In the genomic region with DNA sequence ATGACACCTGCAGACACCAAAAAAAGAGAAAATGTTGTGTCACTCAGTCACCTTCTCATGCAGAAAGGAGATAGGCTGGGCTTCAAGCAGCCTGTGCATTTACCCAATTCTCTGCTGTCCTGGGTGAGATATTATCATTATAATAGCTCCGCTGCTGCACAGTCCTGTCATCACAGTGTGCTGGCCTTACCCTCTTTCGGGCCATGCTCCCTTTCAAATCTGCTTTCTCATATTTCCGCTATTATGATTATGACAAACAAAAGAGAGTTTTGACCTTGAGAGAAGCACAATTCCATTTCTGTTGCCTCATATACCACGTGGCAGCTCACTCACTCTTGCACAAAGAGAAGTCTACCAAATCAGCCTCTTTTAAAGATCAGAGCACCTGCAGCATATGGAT, we compare ENCODE assay signal across 1 cellular context.
TF ChIP-seq lines count a peak whose summit lies in the region.

No MANE protein-coding gene starts in this region.

TF ChIP-seq in GM23338, 12 proteins besides CTCF, POLR2A, EP300 and RAD21 (continued from another document):
- TF ChIP-seq, protein P1, sequence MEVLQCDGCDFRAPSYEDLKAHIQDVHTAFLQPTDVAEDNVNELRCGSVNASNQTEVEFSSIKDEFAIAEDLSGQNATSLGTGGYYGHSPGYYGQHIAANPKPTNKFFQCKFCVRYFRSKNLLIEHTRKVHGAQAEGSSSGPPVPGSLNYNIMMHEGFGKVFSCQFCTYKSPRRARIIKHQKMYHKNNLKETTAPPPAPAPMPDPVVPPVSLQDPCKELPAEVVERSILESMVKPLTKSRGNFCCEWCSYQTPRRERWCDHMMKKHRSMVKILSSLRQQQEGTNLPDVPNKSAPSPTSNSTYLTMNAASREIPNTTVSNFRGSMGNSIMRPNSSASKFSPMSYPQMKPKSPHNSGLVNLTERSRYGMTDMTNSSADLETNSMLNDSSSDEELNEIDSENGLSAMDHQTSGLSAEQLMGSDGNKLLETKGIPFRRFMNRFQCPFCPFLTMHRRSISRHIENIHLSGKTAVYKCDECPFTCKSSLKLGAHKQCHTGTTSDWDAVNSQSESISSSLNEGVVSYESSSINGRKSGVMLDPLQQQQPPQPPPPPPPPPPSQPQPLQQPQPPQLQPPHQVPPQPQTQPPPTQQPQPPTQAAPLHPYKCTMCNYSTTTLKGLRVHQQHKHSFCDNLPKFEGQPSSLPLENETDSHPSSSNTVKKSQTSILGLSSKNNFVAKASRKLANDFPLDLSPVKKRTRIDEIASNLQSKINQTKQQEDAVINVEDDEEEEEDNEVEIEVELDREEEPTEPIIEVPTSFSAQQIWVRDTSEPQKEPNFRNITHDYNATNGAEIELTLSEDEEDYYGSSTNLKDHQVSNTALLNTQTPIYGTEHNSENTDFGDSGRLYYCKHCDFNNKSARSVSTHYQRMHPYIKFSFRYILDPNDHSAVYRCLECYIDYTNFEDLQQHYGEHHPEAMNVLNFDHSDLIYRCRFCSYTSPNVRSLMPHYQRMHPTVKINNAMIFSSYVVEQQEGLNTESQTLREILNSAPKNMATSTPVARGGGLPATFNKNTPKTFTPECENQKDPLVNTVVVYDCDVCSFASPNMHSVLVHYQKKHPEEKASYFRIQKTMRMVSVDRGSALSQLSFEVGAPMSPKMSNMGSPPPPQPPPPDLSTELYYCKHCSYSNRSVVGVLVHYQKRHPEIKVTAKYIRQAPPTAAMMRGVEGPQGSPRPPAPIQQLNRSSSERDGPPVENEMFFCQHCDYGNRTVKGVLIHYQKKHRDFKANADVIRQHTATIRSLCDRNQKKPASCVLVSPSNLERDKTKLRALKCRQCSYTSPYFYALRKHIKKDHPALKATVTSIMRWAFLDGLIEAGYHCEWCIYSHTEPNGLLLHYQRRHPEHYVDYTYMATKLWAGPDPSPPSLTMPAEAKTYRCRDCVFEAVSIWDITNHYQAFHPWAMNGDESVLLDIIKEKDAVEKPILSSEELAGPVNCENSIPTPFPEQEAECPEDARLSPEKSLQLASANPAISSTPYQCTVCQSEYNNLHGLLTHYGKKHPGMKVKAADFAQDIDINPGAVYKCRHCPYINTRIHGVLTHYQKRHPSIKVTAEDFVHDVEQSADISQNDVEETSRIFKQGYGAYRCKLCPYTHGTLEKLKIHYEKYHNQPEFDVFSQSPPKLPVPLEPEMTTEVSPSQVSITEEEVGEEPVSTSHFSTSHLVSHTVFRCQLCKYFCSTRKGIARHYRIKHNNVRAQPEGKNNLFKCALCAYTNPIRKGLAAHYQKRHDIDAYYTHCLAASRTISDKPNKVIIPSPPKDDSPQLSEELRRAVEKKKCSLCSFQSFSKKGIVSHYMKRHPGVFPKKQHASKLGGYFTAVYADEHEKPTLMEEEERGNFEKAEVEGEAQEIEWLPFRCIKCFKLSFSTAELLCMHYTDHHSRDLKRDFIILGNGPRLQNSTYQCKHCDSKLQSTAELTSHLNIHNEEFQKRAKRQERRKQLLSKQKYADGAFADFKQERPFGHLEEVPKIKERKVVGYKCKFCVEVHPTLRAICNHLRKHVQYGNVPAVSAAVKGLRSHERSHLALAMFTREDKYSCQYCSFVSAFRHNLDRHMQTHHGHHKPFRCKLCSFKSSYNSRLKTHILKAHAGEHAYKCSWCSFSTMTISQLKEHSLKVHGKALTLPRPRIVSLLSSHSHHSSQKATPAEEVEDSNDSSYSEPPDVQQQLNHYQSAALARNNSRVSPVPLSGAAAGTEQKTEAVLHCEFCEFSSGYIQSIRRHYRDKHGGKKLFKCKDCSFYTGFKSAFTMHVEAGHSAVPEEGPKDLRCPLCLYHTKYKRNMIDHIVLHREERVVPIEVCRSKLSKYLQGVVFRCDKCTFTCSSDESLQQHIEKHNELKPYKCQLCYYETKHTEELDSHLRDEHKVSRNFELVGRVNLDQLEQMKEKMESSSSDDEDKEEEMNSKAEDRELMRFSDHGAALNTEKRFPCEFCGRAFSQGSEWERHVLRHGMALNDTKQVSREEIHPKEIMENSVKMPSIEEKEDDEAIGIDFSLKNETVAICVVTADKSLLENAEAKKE (CRISPR knock-in tag; IDR thresholded peaks at IDR 0.05), result no peak
- TF ChIP-seq POLR2AphosphoS5 (IDR thresholded peaks at IDR 0.05; ENCODE audit: low read depth) (no peak), ETS1 (IDR thresholded peaks at IDR 0.05) (no peak), REST (IDR thresholded peaks at IDR 0.05; ENCODE audit: unreplicated experiment) (no peak), JUNB (IDR thresholded peaks at IDR 0.05; ENCODE audit: unreplicated experiment) (no peak), ZNF114 (CRISPR knock-in tag; IDR thresholded peaks at IDR 0.05) (no peak)
TF ChIP-seq in GM23338: peak in this region for 0.
